In the genomic region with DNA sequence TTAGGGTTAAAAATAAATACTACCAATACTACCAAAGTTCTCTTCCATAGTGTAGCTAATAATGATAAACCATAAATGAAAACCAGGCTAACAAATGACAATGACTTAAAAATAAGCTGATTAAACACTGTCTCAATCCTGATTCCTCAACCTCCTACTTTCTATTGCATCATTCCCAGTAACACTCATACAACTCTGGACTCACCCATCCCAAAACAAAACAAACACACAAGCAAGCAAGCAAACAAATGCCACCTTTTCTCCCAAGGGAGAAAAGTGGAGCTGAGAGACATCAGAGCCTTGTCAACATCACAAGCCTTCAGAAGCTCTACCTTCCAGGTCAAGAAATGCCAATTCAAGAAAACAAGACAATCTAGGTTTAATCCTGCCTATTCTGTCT, we compare ENCODE assay signal across 1 cellular context.
TF ChIP-seq lines count a peak whose summit lies in the region.

No MANE protein-coding gene starts in this region.

TF ChIP-seq in HepG2, 621 proteins besides CTCF, POLR2A, EP300 and RAD21 (continued from another document):
- TF ChIP-seq MAZ (IDR thresholded peaks at IDR 0.05; ENCODE audit: borderline replicate concordance, low read depth, low read length) (no peak), MAZ (CRISPR knock-in tag; IDR thresholded peaks at IDR 0.05; ENCODE audit: low read depth) (no peak), ZFP36 (IDR thresholded peaks at IDR 0.05; ENCODE audit: borderline replicate concordance, low read depth, low read length, partially characterized antibody) (no peak), FOXA3 (CRISPR knock-in tag; IDR thresholded peaks at IDR 0.05) (peak; percentile 59; the same call in 1 of the 2 replicates), ATF7 (IDR thresholded peaks at IDR 0.05) (peak; percentile 61), ATF7 (CRISPR knock-in tag; IDR thresholded peaks at IDR 0.05) (no peak), ZNF629 (CRISPR knock-in tag; conservative IDR thresholded peaks at IDR 0.05) (no peak), MED1 (CRISPR knock-in tag; IDR thresholded peaks at IDR 0.05) (no peak), TEAD2 (CRISPR knock-in tag; IDR thresholded peaks at IDR 0.05) (no peak), FOXP1 (IDR thresholded peaks at IDR 0.05) (no peak), FOXP1 (CRISPR knock-in tag; IDR thresholded peaks at IDR 0.05) (peak; percentile 40; the same call in 1 of the 2 replicates), SAFB2 (CRISPR knock-in tag; IDR thresholded peaks at IDR 0.05; ENCODE audit: borderline replicate concordance, low read depth) (no peak), ZNF773 (CRISPR knock-in tag; IDR thresholded peaks at IDR 0.05; ENCODE audit: borderline replicate concordance) (no peak), TGIF2 (CRISPR knock-in tag; IDR thresholded peaks at IDR 0.05) (no peak), ZNF432 (CRISPR knock-in tag; IDR thresholded peaks at IDR 0.05; ENCODE audit: borderline replicate concordance) (no peak), GATAD2A (CRISPR knock-in tag; IDR thresholded peaks at IDR 0.05) (peak; percentile 63; the same call in 1 of the 2 replicates), WIZ (CRISPR knock-in tag; IDR thresholded peaks at IDR 0.05) (no peak), ZNF225 (CRISPR knock-in tag; IDR thresholded peaks at IDR 0.05) (no peak), ZFP36L2 (CRISPR knock-in tag; IDR thresholded peaks at IDR 0.05) (no peak), HIVEP1 (CRISPR knock-in tag; IDR thresholded peaks at IDR 0.05) (no peak)
- TF ChIP-seq, protein P1, sequence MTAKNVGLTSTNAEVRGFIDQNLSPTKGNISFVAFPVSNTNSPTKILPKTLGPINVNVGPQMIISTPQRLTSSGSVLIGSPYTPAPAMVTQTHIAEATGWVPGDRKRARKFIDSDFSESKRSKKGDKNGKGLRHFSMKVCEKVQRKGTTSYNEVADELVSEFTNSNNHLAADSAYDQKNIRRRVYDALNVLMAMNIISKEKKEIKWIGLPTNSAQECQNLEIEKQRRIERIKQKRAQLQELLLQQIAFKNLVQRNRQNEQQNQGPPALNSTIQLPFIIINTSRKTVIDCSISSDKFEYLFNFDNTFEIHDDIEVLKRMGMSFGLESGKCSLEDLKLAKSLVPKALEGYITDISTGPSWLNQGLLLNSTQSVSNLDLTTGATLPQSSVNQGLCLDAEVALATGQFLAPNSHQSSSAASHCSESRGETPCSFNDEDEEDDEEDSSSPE (CRISPR knock-in tag; IDR thresholded peaks at IDR 0.05) = no peak
- TF ChIP-seq, protein P2, sequence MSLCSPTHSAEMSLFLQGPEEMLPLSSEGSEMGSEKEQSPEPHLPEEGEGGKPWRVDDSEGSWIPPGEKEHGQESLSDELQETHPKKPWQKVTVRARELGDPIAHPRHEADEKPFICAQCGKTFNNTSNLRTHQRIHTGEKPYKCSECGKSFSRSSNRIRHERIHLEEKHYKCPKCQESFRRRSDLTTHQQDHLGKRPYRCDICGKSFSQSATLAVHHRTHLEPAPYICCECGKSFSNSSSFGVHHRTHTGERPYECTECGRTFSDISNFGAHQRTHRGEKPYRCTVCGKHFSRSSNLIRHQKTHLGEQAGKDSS (CRISPR knock-in tag; IDR thresholded peaks at IDR 0.05; ENCODE audit: borderline replicate concordance, low read depth) = no peak
- TF ChIP-seq, protein P3, sequence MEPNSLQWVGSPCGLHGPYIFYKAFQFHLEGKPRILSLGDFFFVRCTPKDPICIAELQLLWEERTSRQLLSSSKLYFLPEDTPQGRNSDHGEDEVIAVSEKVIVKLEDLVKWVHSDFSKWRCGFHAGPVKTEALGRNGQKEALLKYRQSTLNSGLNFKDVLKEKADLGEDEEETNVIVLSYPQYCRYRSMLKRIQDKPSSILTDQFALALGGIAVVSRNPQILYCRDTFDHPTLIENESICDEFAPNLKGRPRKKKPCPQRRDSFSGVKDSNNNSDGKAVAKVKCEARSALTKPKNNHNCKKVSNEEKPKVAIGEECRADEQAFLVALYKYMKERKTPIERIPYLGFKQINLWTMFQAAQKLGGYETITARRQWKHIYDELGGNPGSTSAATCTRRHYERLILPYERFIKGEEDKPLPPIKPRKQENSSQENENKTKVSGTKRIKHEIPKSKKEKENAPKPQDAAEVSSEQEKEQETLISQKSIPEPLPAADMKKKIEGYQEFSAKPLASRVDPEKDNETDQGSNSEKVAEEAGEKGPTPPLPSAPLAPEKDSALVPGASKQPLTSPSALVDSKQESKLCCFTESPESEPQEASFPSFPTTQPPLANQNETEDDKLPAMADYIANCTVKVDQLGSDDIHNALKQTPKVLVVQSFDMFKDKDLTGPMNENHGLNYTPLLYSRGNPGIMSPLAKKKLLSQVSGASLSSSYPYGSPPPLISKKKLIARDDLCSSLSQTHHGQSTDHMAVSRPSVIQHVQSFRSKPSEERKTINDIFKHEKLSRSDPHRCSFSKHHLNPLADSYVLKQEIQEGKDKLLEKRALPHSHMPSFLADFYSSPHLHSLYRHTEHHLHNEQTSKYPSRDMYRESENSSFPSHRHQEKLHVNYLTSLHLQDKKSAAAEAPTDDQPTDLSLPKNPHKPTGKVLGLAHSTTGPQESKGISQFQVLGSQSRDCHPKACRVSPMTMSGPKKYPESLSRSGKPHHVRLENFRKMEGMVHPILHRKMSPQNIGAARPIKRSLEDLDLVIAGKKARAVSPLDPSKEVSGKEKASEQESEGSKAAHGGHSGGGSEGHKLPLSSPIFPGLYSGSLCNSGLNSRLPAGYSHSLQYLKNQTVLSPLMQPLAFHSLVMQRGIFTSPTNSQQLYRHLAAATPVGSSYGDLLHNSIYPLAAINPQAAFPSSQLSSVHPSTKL (CRISPR knock-in tag; IDR thresholded peaks at IDR 0.05) = peak; percentile 22; the same call in 1 of the 2 replicates
- TF ChIP-seq, protein P4, sequence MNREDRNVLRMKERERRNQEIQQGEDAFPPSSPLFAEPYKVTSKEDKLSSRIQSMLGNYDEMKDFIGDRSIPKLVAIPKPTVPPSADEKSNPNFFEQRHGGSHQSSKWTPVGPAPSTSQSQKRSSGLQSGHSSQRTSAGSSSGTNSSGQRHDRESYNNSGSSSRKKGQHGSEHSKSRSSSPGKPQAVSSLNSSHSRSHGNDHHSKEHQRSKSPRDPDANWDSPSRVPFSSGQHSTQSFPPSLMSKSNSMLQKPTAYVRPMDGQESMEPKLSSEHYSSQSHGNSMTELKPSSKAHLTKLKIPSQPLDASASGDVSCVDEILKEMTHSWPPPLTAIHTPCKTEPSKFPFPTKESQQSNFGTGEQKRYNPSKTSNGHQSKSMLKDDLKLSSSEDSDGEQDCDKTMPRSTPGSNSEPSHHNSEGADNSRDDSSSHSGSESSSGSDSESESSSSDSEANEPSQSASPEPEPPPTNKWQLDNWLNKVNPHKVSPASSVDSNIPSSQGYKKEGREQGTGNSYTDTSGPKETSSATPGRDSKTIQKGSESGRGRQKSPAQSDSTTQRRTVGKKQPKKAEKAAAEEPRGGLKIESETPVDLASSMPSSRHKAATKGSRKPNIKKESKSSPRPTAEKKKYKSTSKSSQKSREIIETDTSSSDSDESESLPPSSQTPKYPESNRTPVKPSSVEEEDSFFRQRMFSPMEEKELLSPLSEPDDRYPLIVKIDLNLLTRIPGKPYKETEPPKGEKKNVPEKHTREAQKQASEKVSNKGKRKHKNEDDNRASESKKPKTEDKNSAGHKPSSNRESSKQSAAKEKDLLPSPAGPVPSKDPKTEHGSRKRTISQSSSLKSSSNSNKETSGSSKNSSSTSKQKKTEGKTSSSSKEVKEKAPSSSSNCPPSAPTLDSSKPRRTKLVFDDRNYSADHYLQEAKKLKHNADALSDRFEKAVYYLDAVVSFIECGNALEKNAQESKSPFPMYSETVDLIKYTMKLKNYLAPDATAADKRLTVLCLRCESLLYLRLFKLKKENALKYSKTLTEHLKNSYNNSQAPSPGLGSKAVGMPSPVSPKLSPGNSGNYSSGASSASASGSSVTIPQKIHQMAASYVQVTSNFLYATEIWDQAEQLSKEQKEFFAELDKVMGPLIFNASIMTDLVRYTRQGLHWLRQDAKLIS (CRISPR knock-in tag; IDR thresholded peaks at IDR 0.05) = no peak
- TF ChIP-seq, protein P5, sequence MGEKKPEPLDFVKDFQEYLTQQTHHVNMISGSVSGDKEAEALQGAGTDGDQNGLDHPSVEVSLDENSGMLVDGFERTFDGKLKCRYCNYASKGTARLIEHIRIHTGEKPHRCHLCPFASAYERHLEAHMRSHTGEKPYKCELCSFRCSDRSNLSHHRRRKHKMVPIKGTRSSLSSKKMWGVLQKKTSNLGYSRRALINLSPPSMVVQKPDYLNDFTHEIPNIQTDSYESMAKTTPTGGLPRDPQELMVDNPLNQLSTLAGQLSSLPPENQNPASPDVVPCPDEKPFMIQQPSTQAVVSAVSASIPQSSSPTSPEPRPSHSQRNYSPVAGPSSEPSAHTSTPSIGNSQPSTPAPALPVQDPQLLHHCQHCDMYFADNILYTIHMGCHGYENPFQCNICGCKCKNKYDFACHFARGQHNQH (CRISPR knock-in tag; IDR thresholded peaks at IDR 0.05) = no peak
- TF ChIP-seq, protein P6, sequence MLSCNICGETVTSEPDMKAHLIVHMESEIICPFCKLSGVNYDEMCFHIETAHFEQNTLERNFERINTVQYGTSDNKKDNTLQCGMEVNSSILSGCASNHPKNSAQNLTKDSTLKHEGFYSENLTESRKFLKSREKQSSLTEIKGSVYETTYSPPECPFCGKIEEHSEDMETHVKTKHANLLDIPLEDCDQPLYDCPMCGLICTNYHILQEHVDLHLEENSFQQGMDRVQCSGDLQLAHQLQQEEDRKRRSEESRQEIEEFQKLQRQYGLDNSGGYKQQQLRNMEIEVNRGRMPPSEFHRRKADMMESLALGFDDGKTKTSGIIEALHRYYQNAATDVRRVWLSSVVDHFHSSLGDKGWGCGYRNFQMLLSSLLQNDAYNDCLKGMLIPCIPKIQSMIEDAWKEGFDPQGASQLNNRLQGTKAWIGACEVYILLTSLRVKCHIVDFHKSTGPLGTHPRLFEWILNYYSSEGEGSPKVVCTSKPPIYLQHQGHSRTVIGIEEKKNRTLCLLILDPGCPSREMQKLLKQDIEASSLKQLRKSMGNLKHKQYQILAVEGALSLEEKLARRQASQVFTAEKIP (CRISPR knock-in tag; IDR thresholded peaks at IDR 0.05; ENCODE audit: borderline replicate concordance) = no peak
- TF ChIP-seq, protein P7, sequence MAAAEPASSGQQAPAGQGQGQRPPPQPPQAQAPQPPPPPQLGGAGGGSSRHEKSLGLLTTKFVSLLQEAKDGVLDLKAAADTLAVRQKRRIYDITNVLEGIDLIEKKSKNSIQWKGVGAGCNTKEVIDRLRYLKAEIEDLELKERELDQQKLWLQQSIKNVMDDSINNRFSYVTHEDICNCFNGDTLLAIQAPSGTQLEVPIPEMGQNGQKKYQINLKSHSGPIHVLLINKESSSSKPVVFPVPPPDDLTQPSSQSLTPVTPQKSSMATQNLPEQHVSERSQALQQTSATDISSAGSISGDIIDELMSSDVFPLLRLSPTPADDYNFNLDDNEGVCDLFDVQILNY (CRISPR knock-in tag; conservative IDR thresholded peaks at IDR 0.05) = no peak
- TF ChIP-seq, protein P8, sequence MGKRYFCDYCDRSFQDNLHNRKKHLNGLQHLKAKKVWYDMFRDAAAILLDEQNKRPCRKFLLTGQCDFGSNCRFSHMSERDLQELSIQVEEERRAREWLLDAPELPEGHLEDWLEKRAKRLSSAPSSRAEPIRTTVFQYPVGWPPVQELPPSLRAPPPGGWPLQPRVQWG (CRISPR knock-in tag; IDR thresholded peaks at IDR 0.05; ENCODE audit: borderline replicate concordance, low read depth) = no peak
